In the genomic region with DNA sequence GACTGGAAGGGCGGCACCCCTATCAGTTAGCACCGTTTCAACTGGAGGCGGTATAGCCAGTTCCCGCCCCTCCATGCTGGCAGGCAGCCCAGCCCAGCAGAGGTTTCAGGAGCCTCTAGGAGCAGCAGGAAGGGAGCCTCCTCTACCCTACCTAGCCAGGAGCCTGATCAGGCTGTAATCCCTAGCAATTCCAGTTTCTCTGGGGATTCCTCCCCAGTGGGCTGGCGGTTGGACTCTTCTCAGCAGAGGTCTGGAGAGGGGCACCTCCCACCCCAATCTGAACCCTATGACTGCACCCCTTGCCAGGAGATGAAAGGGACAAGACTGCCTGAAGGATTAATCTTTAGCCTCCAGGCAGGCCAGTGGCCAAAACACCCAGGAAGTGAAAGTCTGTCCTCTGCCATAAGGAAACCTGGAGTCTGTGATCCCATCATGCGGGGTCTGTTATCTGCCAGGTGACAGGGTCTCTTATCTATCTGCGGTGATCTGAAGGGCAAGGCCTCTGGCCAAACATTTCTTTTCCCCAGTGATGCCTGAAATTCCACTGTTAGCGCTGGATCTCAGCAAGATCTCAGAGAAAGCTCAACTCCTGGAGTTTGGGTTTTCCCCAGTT, we compare ENCODE assay signal across 1 cellular context.
TF ChIP-seq lines count a peak whose summit lies in the region.

No MANE protein-coding gene starts in this region.

TF ChIP-seq in H1, 55 proteins besides CTCF, POLR2A, EP300 and RAD21:
- TF ChIP-seq, protein P1, sequence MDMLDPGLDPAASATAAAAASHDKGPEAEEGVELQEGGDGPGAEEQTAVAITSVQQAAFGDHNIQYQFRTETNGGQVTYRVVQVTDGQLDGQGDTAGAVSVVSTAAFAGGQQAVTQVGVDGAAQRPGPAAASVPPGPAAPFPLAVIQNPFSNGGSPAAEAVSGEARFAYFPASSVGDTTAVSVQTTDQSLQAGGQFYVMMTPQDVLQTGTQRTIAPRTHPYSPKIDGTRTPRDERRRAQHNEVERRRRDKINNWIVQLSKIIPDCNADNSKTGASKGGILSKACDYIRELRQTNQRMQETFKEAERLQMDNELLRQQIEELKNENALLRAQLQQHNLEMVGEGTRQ (IDR thresholded peaks at IDR 0.05; ENCODE audit: low read length) = no peak
- TF ChIP-seq, protein P2, sequence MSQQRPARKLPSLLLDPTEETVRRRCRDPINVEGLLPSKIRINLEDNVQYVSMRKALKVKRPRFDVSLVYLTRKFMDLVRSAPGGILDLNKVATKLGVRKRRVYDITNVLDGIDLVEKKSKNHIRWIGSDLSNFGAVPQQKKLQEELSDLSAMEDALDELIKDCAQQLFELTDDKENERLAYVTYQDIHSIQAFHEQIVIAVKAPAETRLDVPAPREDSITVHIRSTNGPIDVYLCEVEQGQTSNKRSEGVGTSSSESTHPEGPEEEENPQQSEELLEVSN (IDR thresholded peaks at IDR 0.05) = no peak
- TF ChIP-seq SUZ12 (IDR thresholded peaks at IDR 0.05; ENCODE audit: low read length) = no peak
- TF ChIP-seq KDM5A (IDR thresholded peaks at IDR 0.05; ENCODE audit: low read length) = no peak
- TF ChIP-seq CEBPB (IDR thresholded peaks at IDR 0.05; ENCODE audit: low read depth, low read length) = no peak
- TF ChIP-seq TEAD4 (IDR thresholded peaks at IDR 0.05; ENCODE audit: low read depth, low read length) = no peak
- TF ChIP-seq RNF2 (IDR thresholded peaks at IDR 0.05; ENCODE audit: borderline replicate concordance, low read depth, low read length, missing control alignments, poor library complexity, severe bottlenecking) = no peak
- no peak for TF ChIP-seq SIRT6 (IDR thresholded peaks at IDR 0.05; ENCODE audit: low read length)
